In the genomic region with DNA sequence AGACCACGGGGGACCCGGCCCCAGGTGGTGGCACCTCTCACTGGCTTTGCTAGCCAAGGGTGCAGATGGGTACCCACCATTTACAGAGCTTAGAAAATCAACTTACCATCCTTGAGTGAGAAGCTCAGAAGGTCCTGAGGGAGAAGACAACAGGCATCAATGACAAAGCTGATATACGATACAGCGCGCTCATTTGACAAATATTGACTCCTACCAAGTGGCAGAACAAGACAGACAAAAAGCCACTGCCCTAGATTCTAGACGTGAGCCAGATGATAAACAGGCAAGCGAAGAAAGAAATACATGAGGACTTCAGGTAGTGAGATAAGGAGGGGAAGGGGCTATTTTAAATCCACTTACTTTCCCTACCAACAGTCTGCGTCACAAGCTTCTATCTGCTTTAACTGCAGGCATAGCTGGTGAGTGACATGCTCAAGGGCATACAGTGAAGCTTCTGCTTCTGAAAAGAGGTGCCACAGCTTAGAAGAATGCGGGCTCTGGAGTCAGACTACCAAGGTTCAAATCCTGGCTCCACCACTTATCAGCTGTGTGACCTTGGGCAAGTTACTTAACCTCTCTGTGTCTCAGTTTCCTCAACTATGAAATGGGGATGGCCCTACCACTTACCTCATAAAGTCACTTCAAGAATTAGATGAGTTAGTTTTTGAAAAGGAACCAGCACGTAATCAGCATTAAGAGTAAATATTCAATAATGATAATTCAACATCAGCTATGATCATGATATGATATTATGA, we compare ENCODE assay signal across 21 cellular contexts. TPM values are rescaled to one million over a fixed set of nuclear protein-coding genes. Genes with fewer than 3 reads are reported as not detected.
DNase-seq lines count a peak whose midpoint lies in the region; ATAC-seq and TF ChIP-seq lines count a peak whose summit lies in the region.
"Had no signal": no experiment of that assay in that cellular context is flagged by ENCODE, and none has a peak within 500 bp of the region (broad histone marks: within the 10 kb centered on the region; RNA-seq: fewer than 3 reads in every experiment).

No MANE protein-coding gene starts in this region.

- no peaks in the 10 kb centered on the region for H3K36me3 ChIP-seq in PC-3 (ENCODE audit: low read depth, low read length)

- H4K20me1 ChIP-seq in PC-3 (ENCODE audit: low read length) = no peaks in the 10 kb centered on the region

- H3K27me3 Mint-ChIP-seq in T-cell = no peaks in the 10 kb centered on the region
- H3K27me3 Mint-ChIP-seq: CD8-positive, alpha-beta memory T cell had no signal

- BruUV-seq in PC-3 (replicated peaks; lab: Mats Ljungman, UMichigan) = no TSS peak

- H3K36me3 Mint-ChIP-seq in T-cell = peaks cover 62% of the 10 kb centered on the region

- no peak overlapping the region for H3K27ac Mint-ChIP-seq in T-cell
- H3K27ac Mint-ChIP-seq: HFFc6; T-helper 1 cell treated with Interleukin-12 subunit alpha and Interleukin-12 subunit beta and Interleukin-4 antibody, amounts not matched to agents 30 μg/mL and 1 μg/mL, for 36 hours had no signal

- peaks cover 27% of the 10 kb centered on the region for H3K4me1 ChIP-seq in PC-3 (ENCODE audit: insufficient read depth, low read length)

- DNase-seq in NCI-H748 (lab: John Stamatoyannopoulos, UW; ENCODE audit: unreplicated experiment) (peak; percentile 13), NCI-H748 treated with DMSO at 0.1 percent for 48 hours (lab: John Stamatoyannopoulos, UW) (no peak), LNCaP clone FGC (ENCODE audit: low read depth) (peak; percentile 23), PC-3 (peak; percentile 68), T-cell (no peak)
- DNase-seq in activated CD8-positive, alpha-beta memory T cell treated with anti-CD3 and anti-CD28 coated beads, Interleukin-2, amount 50 U/mL, for 4 hours = no peak
- DNase-seq: C1 segment of cervical spinal cord; CD8-positive, alpha-beta memory T cell; DMS79 treated with DMSO at 0.1 percent for 48 hours; HFFc6; IMR-90; Karpas-422; MM.1S; NCI-H1092 treated with DMSO at 0.1 percent for 48 hours; NCI-H146; NCI-H2081 treated with DMSO at 0.1 percent for 48 hours had no signal

- ATAC-seq in PC-3 (peak; percentile 57), T-cell (replicated peaks in 1 of 4) (no peak), HG02571 (IDR thresholded peaks at IDR 0.05; ENCODE audit: unreplicated experiment) (no peak)

- intact Hi-C loops in PC-3 (cut with micrococcal nuclease) = no loop called here

- H3K9ac ChIP-seq in PC-3 (ENCODE audit: low read length) = no peak overlapping the region

- no peaks in the 10 kb centered on the region for H3K79me2 ChIP-seq in PC-3 (ENCODE audit: low read length)

- peak overlapping the region; percentile 17; the same call in 1 of the 2 replicates for H3K27ac ChIP-seq in PC-3 (ENCODE audit: low read length)

- H3K4me3 Mint-ChIP-seq in T-cell = no peak overlapping the region
- H3K4me3 Mint-ChIP-seq: CD8-positive, alpha-beta memory T cell; HFFc6; T-helper 1 cell treated with Interleukin-12 subunit alpha and Interleukin-12 subunit beta and Interleukin-4 antibody, amounts not matched to agents 30 μg/mL and 1 μg/mL, for 36 hours had no signal

- H3K4me3 ChIP-seq in LNCaP clone FGC (ENCODE audit: low read depth, low read length) (no peak overlapping the region), PC-3 (ENCODE audit: low read length) (no peak overlapping the region)

- no peaks in the 10 kb centered on the region for H3K9me3 Mint-ChIP-seq in T-cell
- H3K9me3 Mint-ChIP-seq: CD8-positive, alpha-beta memory T cell; HFFc6; T-helper 1 cell treated with Interleukin-12 subunit alpha and Interleukin-12 subunit beta and Interleukin-4 antibody, amounts not matched to agents 30 μg/mL and 1 μg/mL, for 36 hours had no signal

- no peaks in the 10 kb centered on the region for H3F3A ChIP-seq in PC-3 (ENCODE audit: low read length, unreplicated experiment)

- H3K4me1 Mint-ChIP-seq in T-cell = peaks cover 0 to 4% (median 3%) of the 10 kb centered on the region in 3 donors
- H3K4me1 Mint-ChIP-seq: CD8-positive, alpha-beta memory T cell had no signal

- peak overlapping the region; percentile 56 for H3K4me2 ChIP-seq in PC-3 (ENCODE audit: low read length)

- H2AFZ ChIP-seq in PC-3 (ENCODE audit: low read length) = no peak overlapping the region

- TF ChIP-seq CTCF in LNCaP clone FGC (IDR thresholded peaks at IDR 0.05; ENCODE audit: control insufficient read depth, extremely low read depth, insufficient read depth) = no peak
- TF ChIP-seq CTCF in PC-3 (conservative IDR thresholded peaks at IDR 0.05; ENCODE audit: low read depth, low read length) = no peak

- CTCF ChIA-PET in PC-3 (lab: Charles Lee) = no interaction called here
- CTCF ChIA-PET in T-cell (lab: Charles Lee) = no interaction called here

- no peaks in the 10 kb centered on the region for H3K9me3 ChIP-seq in PC-3 (ENCODE audit: low read length)

- POLR2A ChIA-PET in PC-3 (lab: Charles Lee; ENCODE audit: unreplicated experiment) = no interaction called here
- POLR2A ChIA-PET in T-cell (lab: Charles Lee) = no interaction called here

- H3K9me2 ChIP-seq in PC-3 (replicated peaks; ENCODE audit: low read length) = no peaks in the 10 kb centered on the region

- H3K27me3 ChIP-seq in PC-3 (ENCODE audit: low read length) = no peaks in the 10 kb centered on the region

RNA-seq across cellular contexts. Expression of gene TMCO4, which starts 29.1 kb away (rescaled TPM):
- total RNA-seq in PC-3 (2014; rRNA removed) = 16.0 and 19.7 TPM in 2 replicates
- total RNA-seq in T-cell = 10 to 100 TPM; 17.2 to 29.2 (median 22.3) TPM

RNA-seq across cellular contexts. Expression of gene RNF186, which starts 44.5 kb away (rescaled TPM):
- total RNA-seq in PC-3 (2014; rRNA removed) (0.69 TPM in 1 of 2 replicates, not detected in the other), T-cell (not detected)
- total RNA-seq: A673; CD8-positive, alpha-beta memory T cell; HFFc6; HT1080; IMR-90; NCI-H460 had no signal

Comparison
In these comparisons a context has a peak if more than half of its experiments do, and no peak if none do; other contexts are left out.
1. DNase-seq: peak in NCI-H748 (single experiment), LNCaP clone FGC (single experiment) and PC-3 (single experiment); none in NCI-H748 treated with DMSO at 0.1 percent for 48 hours (single experiment), T-cell (0 of 34) and activated CD8-positive, alpha-beta memory T cell treated with anti-CD3 and anti-CD28 coated beads, Interleukin-2, amount 50 U/mL, for 4 hours (single experiment).